Comparison of ENCODE assay signal across 8 cellular contexts in genomic region chr4:1726146-1726934, GRCh38. TPM values are rescaled to one million over a fixed set of nuclear protein-coding genes. Genes with fewer than 3 reads are reported as not detected.
A peak's percentile ranks its signal among the peaks of the same experiment; 100 is the strongest.
DNase-seq lines count a peak whose midpoint lies in the region; ATAC-seq and TF ChIP-seq lines count a peak whose summit lies in the region.

No MANE protein-coding gene starts in this region.

- peak overlapping the region; percentile 31 for H3K4me3 ChIP-seq in naive thymus-derived CD4-positive, alpha-beta T cell (ENCODE audit: low read length)

- H3K4me1 Mint-ChIP-seq in IgD-negative memory B cell: peaks cover 20 to 38% (median 28%) of the 10 kb centered on the region in 3 donors
- H3K4me1 Mint-ChIP-seq in naive thymus-derived CD4-positive, alpha-beta T cell: peaks cover 52 to 83% (median 59%) of the 10 kb centered on the region in 7 donors
- peaks cover 66% of the 10 kb centered on the region for H3K4me1 Mint-ChIP-seq in stimulated activated effector memory CD8-positive, alpha-beta T cell treated with anti-CD3 and anti-CD28 coated beads, Interleukin-12 subunit alpha, Interleukin-12 subunit beta, amount 100 ng/mL, for 72 hours

- no peaks in the 10 kb centered on the region for H3K9me3 Mint-ChIP-seq in IgD-negative memory B cell
- peaks cover 0 to 2% (median 0%) of the 10 kb centered on the region in 11 donors for H3K9me3 Mint-ChIP-seq in naive thymus-derived CD4-positive, alpha-beta T cell
- no peaks in the 10 kb centered on the region for H3K9me3 Mint-ChIP-seq in stimulated activated effector memory CD8-positive, alpha-beta T cell treated with anti-CD3 and anti-CD28 coated beads, Interleukin-12 subunit alpha, Interleukin-12 subunit beta, amount 100 ng/mL, for 72 hours

- H3K9me3 ChIP-seq in naive thymus-derived CD4-positive, alpha-beta T cell (ENCODE audit: control insufficient read depth in 2 of 3, low read length in 3 of 3): no peaks in the 10 kb centered on the region

- peak overlapping the region in 3 of 4 donors; percentile 3 to 61 (median 18) for H3K4me3 Mint-ChIP-seq in IgD-negative memory B cell
- peak overlapping the region; percentile 32 to 97 (median 71) for H3K4me3 Mint-ChIP-seq in naive thymus-derived CD4-positive, alpha-beta T cell
- peak overlapping the region; percentile 15 for H3K4me3 Mint-ChIP-seq in stimulated activated effector memory CD8-positive, alpha-beta T cell treated with anti-CD3 and anti-CD28 coated beads, Interleukin-12 subunit alpha, Interleukin-12 subunit beta, amount 100 ng/mL, for 72 hours

- peak; percentile 92 for DNase-seq in DMS53 treated with DMSO at 0.1 percent for 48 hours (lab: John Stamatoyannopoulos, UW; ENCODE audit: unreplicated experiment)
- DNase-seq in OCI-M2 (lab: John Stamatoyannopoulos, UW; ENCODE audit: unreplicated experiment): peak; percentile 5
- peak; percentile 92 for DNase-seq in activated T-cell treated with anti-CD3 and anti-CD28 coated beads, Interleukin-2, amount 50 U/mL, for 1 hour
- peak; percentile 87 to 93 for DNase-seq in erythroblast (lab: John Stamatoyannopoulos, UW)
- peak; percentile 77 to 89 (median 84) for DNase-seq in naive thymus-derived CD4-positive, alpha-beta T cell
- DNase-seq in stimulated activated effector memory CD8-positive, alpha-beta T cell treated with anti-CD3 and anti-CD28 coated beads, Interleukin-12 subunit alpha, Interleukin-12 subunit beta, amount 100 ng/mL, for 72 hours (ENCODE audit: low spot score in 2 of 2): peak; percentile 90 to 95

- H3K36me3 ChIP-seq in naive thymus-derived CD4-positive, alpha-beta T cell (ENCODE audit: control insufficient read depth in 2 of 3, insufficient read depth in 3 of 3, low read length in 3 of 3): peaks cover 0 to 53% (median 28%) of the 10 kb centered on the region in 3 experiments

- H3K4me1 ChIP-seq in naive thymus-derived CD4-positive, alpha-beta T cell (ENCODE audit: control insufficient read depth in 2 of 2, insufficient read depth in 2 of 2, low read length in 2 of 2): peaks cover 37 to 54% of the 10 kb centered on the region in 2 donors

- H3K27me3 Mint-ChIP-seq in IgD-negative memory B cell: no peaks in the 10 kb centered on the region
- no peaks in the 10 kb centered on the region for H3K27me3 Mint-ChIP-seq in naive thymus-derived CD4-positive, alpha-beta T cell

- peak overlapping the region; percentile 88 for H3K27ac ChIP-seq in naive thymus-derived CD4-positive, alpha-beta T cell (ENCODE audit: low read depth, low read length)

- H3K27me3 ChIP-seq in naive thymus-derived CD4-positive, alpha-beta T cell (ENCODE audit: control insufficient read depth in 2 of 2, insufficient read depth in 2 of 2, low read length in 2 of 2): no peaks in the 10 kb centered on the region

- no peak for TF ChIP-seq POLR2A in erythroblast (IDR thresholded peaks at IDR 0.05; ENCODE audit: low read length)

- H3K27ac Mint-ChIP-seq in IgD-negative memory B cell: peak overlapping the region; percentile 53 to 83 (median 83)
- H3K27ac Mint-ChIP-seq in naive thymus-derived CD4-positive, alpha-beta T cell: peak overlapping the region; percentile 18 to 99 (median 76)
- H3K27ac Mint-ChIP-seq in stimulated activated effector memory CD8-positive, alpha-beta T cell treated with anti-CD3 and anti-CD28 coated beads, Interleukin-12 subunit alpha, Interleukin-12 subunit beta, amount 100 ng/mL, for 72 hours: peak overlapping the region; percentile 88

- peaks cover 10% of the 10 kb centered on the region for H3K36me3 Mint-ChIP-seq in IgD-negative memory B cell
- peaks cover 8 to 51% (median 14%) of the 10 kb centered on the region in 5 donors for H3K36me3 Mint-ChIP-seq in naive thymus-derived CD4-positive, alpha-beta T cell
- peaks cover 97% of the 10 kb centered on the region for H3K36me3 Mint-ChIP-seq in stimulated activated effector memory CD8-positive, alpha-beta T cell treated with anti-CD3 and anti-CD28 coated beads, Interleukin-12 subunit alpha, Interleukin-12 subunit beta, amount 100 ng/mL, for 72 hours

- POLR2A ChIA-PET in naive thymus-derived CD4-positive, alpha-beta T cell (lab: Charles Lee): interaction anchor here (1.0 to 7.4 kb wide), 3 partner anchors 13 to 377 kb away, joined by 3 to 119 read pairs (median 86); partner anchors contain the start of gene SLBP

- intact Hi-C loops in naive thymus-derived CD4-positive, alpha-beta T cell (cut with micrococcal nuclease): loop anchor here (1.0 to 2.0 kb wide), 2 partner anchors 14 to 33 kb away; partner anchors contain the start of gene SLBP (in 2 of the 2)

- ATAC-seq in naive thymus-derived CD4-positive, alpha-beta T cell: peak; percentile 69
- peak; percentile 55 for ATAC-seq in stimulated activated effector memory CD8-positive, alpha-beta T cell treated with anti-CD3 and anti-CD28 coated beads, Interleukin-12 subunit alpha, Interleukin-12 subunit beta, amount 100 ng/mL, for 72 hours
- no peak for ATAC-seq in GM21515 (IDR thresholded peaks at IDR 0.05; ENCODE audit: unreplicated experiment)

- CTCF ChIA-PET in naive thymus-derived CD4-positive, alpha-beta T cell (lab: Charles Lee): interaction anchor here (0.6 to 9.9 kb wide), 7 partner anchors 13 to 111 kb away, joined by 3 to 212 read pairs (median 5); no protein-coding TSS in a partner anchor

RNA-seq across cellular contexts. Expression of gene TACC3, which starts 5.0 kb away (rescaled TPM):
- 20.0 TPM for polyA plus RNA-seq in IgD-negative memory B cell
- 100 to 1,000 TPM; 100 to 165 (median 162) TPM for total RNA-seq in naive thymus-derived CD4-positive, alpha-beta T cell
- polyA plus RNA-seq in naive thymus-derived CD4-positive, alpha-beta T cell: 100 to 1,000 TPM in 1 of 2 donors, 10 to 100 TPM in 1; 70.5 to 100 TPM

RNA-seq across cellular contexts. Expression of gene TMEM129, which starts 5.2 kb away (rescaled TPM):
- 46.1 TPM for polyA plus RNA-seq in IgD-negative memory B cell
- total RNA-seq in naive thymus-derived CD4-positive, alpha-beta T cell: 10 to 100 TPM; 20.0 to 41.1 (median 26.7) TPM
- 10 to 100 TPM; 34.9 to 44.7 TPM for polyA plus RNA-seq in naive thymus-derived CD4-positive, alpha-beta T cell

RNA-seq across cellular contexts. Expression of gene SLBP, which starts 14.2 kb away (rescaled TPM):
- 49.1 TPM for polyA plus RNA-seq in IgD-negative memory B cell
- 100 to 1,000 TPM in 1 of 5 experiments, 10 to 100 TPM in 4; 29.5 to 103 (median 30.3) TPM for total RNA-seq in naive thymus-derived CD4-positive, alpha-beta T cell
- polyA plus RNA-seq in naive thymus-derived CD4-positive, alpha-beta T cell: 10 to 100 TPM; 51.1 to 62.1 TPM

RNA-seq across cellular contexts. Expression of gene FAM53A, which starts 42.2 kb away (rescaled TPM):
- polyA plus RNA-seq in IgD-negative memory B cell: 1.5 TPM
- total RNA-seq in naive thymus-derived CD4-positive, alpha-beta T cell: 1 to 10 TPM; 1.2 to 3.6 (median 1.4) TPM
- 1 to 10 TPM; 2.1 to 2.5 TPM for polyA plus RNA-seq in naive thymus-derived CD4-positive, alpha-beta T cell

Comparison
In these comparisons a context has a peak if more than half of its experiments do, and no peak if none do; other contexts are left out.
1. DNase-seq: peak in every context shown above with its lines; median percentile 92 in stimulated activated effector memory CD8-positive, alpha-beta T cell treated with anti-CD3 and anti-CD28 coated beads, Interleukin-12 subunit alpha, Interleukin-12 subunit beta, amount 100 ng/mL, for 72 hours; 92 in DMS53 treated with DMSO at 0.1 percent for 48 hours; 92 in activated T-cell treated with anti-CD3 and anti-CD28 coated beads, Interleukin-2, amount 50 U/mL, for 1 hour; 90 in erythroblast; 84 in naive thymus-derived CD4-positive, alpha-beta T cell; 5 in OCI-M2.
2. H3K4me3 Mint-ChIP-seq: peak in every context shown above with its lines; median percentile 71 in naive thymus-derived CD4-positive, alpha-beta T cell; 18 in IgD-negative memory B cell; 15 in stimulated activated effector memory CD8-positive, alpha-beta T cell treated with anti-CD3 and anti-CD28 coated beads, Interleukin-12 subunit alpha, Interleukin-12 subunit beta, amount 100 ng/mL, for 72 hours.